Comparison of ENCODE assay signal across 10 cellular contexts in the genomic region with DNA sequence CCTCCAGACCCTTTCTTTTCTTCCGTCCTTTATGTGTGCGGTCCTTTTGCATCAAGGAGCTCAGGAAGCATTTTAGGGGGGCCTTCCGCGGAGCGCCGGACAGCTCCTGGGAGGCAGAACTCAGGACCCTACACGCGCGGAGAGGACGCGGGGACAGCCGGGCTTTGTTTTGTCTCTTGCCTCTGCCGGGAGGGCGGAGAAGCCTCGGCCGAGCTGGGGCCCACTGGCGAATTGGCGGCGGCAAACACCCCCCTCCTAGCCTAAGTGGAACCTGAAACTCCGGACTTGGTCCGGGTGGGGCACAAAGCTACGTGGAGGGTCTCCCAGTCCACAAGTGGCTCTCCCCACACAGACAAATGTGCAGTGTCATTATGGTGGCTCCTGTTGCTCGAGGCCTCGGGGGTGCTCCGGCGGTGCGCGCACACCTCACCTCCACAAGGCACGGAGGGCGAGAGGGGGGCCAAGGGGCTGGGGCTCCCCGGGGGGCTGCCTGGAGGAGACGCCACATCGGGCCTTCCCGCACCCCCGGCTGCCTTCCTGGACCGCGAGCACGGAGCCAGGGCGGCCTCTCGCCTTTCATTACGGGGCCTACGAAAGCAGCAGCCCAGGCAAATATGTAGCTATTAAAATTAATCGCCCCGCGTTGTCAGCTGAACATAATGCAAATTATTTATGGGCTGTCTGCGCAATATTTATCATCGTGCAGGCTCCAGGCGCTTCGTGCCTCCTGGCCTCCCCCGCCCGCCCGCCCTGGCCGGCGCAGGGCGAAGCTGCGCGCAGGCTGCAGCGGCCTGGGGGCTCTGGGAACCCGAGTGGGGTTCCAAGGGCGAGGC.
DNase-seq lines count a peak whose midpoint lies in the region; ATAC-seq and TF ChIP-seq lines count a peak whose summit lies in the region.
"Had no signal": no experiment of that assay in that cellular context is flagged by ENCODE, and none has a peak within 500 bp of the region (broad histone marks: within the 10 kb centered on the region; RNA-seq: fewer than 3 reads in every experiment).

No MANE protein-coding gene starts in this region.

- no peak for TF ChIP-seq CTCF in IMR-90 (conservative IDR thresholded peaks at IDR 0.05; ENCODE audit: low read depth, low read length)
- no peak for TF ChIP-seq CTCF in neural crest cell (conservative IDR thresholded peaks at IDR 0.05)

- in situ Hi-C loops in IMR-90 (cut with MboI; ENCODE audit: low sequenced_read_pairs) = no loop called here

- H3K36me3 Mint-ChIP-seq in CD4-positive, CD25-positive, alpha-beta regulatory T cell = no peaks in the 10 kb centered on the region
- H3K36me3 Mint-ChIP-seq in dendritic cell treated with granulocyte-macrophage colony-stimulating factor and Interleukin-4, amounts not matched to agents 40 ng/mL and 50 ng/mL, for 4 days (ENCODE audit: low read depth) = no peaks in the 10 kb centered on the region
- H3K36me3 Mint-ChIP-seq in neural crest cell (ENCODE audit: low read depth) = peaks cover 2% of the 10 kb centered on the region

- no peak overlapping the region for H3K23ac ChIP-seq in IMR-90 (ENCODE audit: low read depth, low read length)

- H3K9me3 Mint-ChIP-seq in CD4-positive, CD25-positive, alpha-beta regulatory T cell = peaks cover 0 to 3% (median 0%) of the 10 kb centered on the region in 7 donors
- H3K9me3 Mint-ChIP-seq in dendritic cell treated with granulocyte-macrophage colony-stimulating factor and Interleukin-4, amounts not matched to agents 40 ng/mL and 50 ng/mL, for 4 days = no peaks in the 10 kb centered on the region
- H3K9me3 Mint-ChIP-seq in neural crest cell = no peaks in the 10 kb centered on the region

- H3K9me3 ChIP-seq in CD4-positive, CD25-positive, alpha-beta regulatory T cell (ENCODE audit: control insufficient read depth in 2 of 2, low read length in 2 of 2) = no peaks in the 10 kb centered on the region
- no peaks in the 10 kb centered on the region for H3K9me3 ChIP-seq in IMR-90 (ENCODE audit: control insufficient read depth, insufficient read depth, low read length)

- 29% methylated on average over 16 of the region's 60 CpGs; no CpG with 5 or more reads in 1 of the 2 experiments for WGBS in IMR-90 (ENCODE audit: extremely low coverage in 2 of 2, insufficient read length in 1 of 2), 2 experiments

- no peak overlapping the region for H4K91ac ChIP-seq in IMR-90 (ENCODE audit: insufficient read depth, low read depth, low read length)

- H3K4me1 Mint-ChIP-seq in CD4-positive, CD25-positive, alpha-beta regulatory T cell = peaks cover 12 to 57% (median 26%) of the 10 kb centered on the region in 4 donors
- peaks cover 36% of the 10 kb centered on the region for H3K4me1 Mint-ChIP-seq in dendritic cell treated with granulocyte-macrophage colony-stimulating factor and Interleukin-4, amounts not matched to agents 40 ng/mL and 50 ng/mL, for 4 days (ENCODE audit: low read depth)
- peaks cover 67% of the 10 kb centered on the region for H3K4me1 Mint-ChIP-seq in neural crest cell

- no peaks in the 10 kb centered on the region for H3K79me1 ChIP-seq in IMR-90 (ENCODE audit: low read depth in 1 of 2, low read length in 2 of 2)

- no peak overlapping the region for H4K5ac ChIP-seq in IMR-90 (ENCODE audit: low read depth, low read length)

- no peak for DNase-seq in CD4-positive, CD25-positive, alpha-beta regulatory T cell
- DNase-seq in IMR-90 (no peak), neural crest cell (ENCODE audit: low read depth, low spot score) (no peak), SIG-M5 treated with dmso at 0.1 percent for 504 hours (lab: John Stamatoyannopoulos, UW; ENCODE audit: unreplicated experiment) (no peak), NCI-H2171 (lab: John Stamatoyannopoulos, UW) (no peak)
- DNase-seq: stimulated activated CD4-positive, alpha-beta T cell treated with anti-CD3 and anti-CD28 coated beads, Interleukin-12 subunit alpha, Interleukin-12 subunit beta, amount 100 ng/mL, for 4 hours had no signal

- H2BK5ac ChIP-seq in IMR-90 (ENCODE audit: low read depth, low read length, poor library complexity, severe bottlenecking) = no peak overlapping the region

- no peaks in the 10 kb centered on the region for H3K9me1 ChIP-seq in IMR-90 (ENCODE audit: insufficient read depth, low read length)

- peak overlapping the region; percentile 68 for H3K4me3 ChIP-seq in CD4-positive, CD25-positive, alpha-beta regulatory T cell (ENCODE audit: low read depth, low read length)
- H3K4me3 ChIP-seq in IMR-90 (ENCODE audit: insufficient read depth, low read depth, low read length) = no peak overlapping the region

- CTCF ChIA-PET in IMR-90 (lab: Yijun Ruan, JAX) = interaction anchor here (0.6 to 1.1 kb wide), 2 partner anchors 28 to 559 kb away, joined by 3 to 4 read pairs; no protein-coding TSS in a partner anchor

- no peak overlapping the region for H3K4ac ChIP-seq in IMR-90 (ENCODE audit: low read depth, low read length)

- H3K14ac ChIP-seq in IMR-90 (replicated peaks; ENCODE audit: low read depth, low read length) = no peak overlapping the region

- peaks cover 52% of the 10 kb centered on the region for H3K4me1 ChIP-seq in CD4-positive, CD25-positive, alpha-beta regulatory T cell (ENCODE audit: control insufficient read depth, insufficient read depth, low read length, poor library complexity, severe bottlenecking)
- H3K4me1 ChIP-seq in IMR-90 (ENCODE audit: control insufficient read depth, insufficient read depth, low read length) = no peaks in the 10 kb centered on the region; the same call in 1 of the 2 replicates

- peak overlapping the region; percentile 92 to 95 (median 94) for H3K27ac Mint-ChIP-seq in CD4-positive, CD25-positive, alpha-beta regulatory T cell
- peak overlapping the region; percentile 64 for H3K27ac Mint-ChIP-seq in dendritic cell treated with granulocyte-macrophage colony-stimulating factor and Interleukin-4, amounts not matched to agents 40 ng/mL and 50 ng/mL, for 4 days
- H3K27ac Mint-ChIP-seq in neural crest cell (ENCODE audit: unreplicated experiment) = no peak overlapping the region

- H3K18ac ChIP-seq in IMR-90 (ENCODE audit: low read depth, low read length) = no peak overlapping the region

- H2AK9ac ChIP-seq in IMR-90 (replicated peaks; ENCODE audit: low read depth, low read length, poor library complexity) = no peak overlapping the region

- no peak overlapping the region for H3K9ac ChIP-seq in IMR-90 (ENCODE audit: low read depth, low read length)

- peak overlapping the region; percentile 91 for H3K27ac ChIP-seq in CD4-positive, CD25-positive, alpha-beta regulatory T cell (ENCODE audit: insufficient read depth, low read length, poor library complexity, severe bottlenecking)
- no peak overlapping the region for H3K27ac ChIP-seq in IMR-90 (ENCODE audit: insufficient read depth, low read length)
- H3K27ac ChIP-seq: epithelial cell of prostate had no signal

- no peak overlapping the region for H2BK20ac ChIP-seq in IMR-90 (ENCODE audit: low read depth, low read length)

- dilution Hi-C loops in IMR-90 (cut with HindIII; ENCODE audit: low sequenced_read_pairs, unreplicated experiment) = no loop called here

- no peak overlapping the region for H3K56ac ChIP-seq in IMR-90 (ENCODE audit: extremely low read depth, insufficient read depth, low read length)

- H3K36me3 ChIP-seq in CD4-positive, CD25-positive, alpha-beta regulatory T cell (ENCODE audit: control insufficient read depth, insufficient read depth, low read length) = no peaks in the 10 kb centered on the region
- H3K36me3 ChIP-seq in IMR-90 (ENCODE audit: control insufficient read depth, insufficient read depth, low read length) = no peaks in the 10 kb centered on the region

- no peak overlapping the region for H2BK15ac ChIP-seq in IMR-90 (ENCODE audit: low read depth, low read length)

- H3K27me3 Mint-ChIP-seq in CD4-positive, CD25-positive, alpha-beta regulatory T cell = peaks cover 12% of the 10 kb centered on the region
- H3K27me3 Mint-ChIP-seq in dendritic cell treated with granulocyte-macrophage colony-stimulating factor and Interleukin-4, amounts not matched to agents 40 ng/mL and 50 ng/mL, for 4 days = peaks cover 45% of the 10 kb centered on the region
- peaks cover 65% of the 10 kb centered on the region for H3K27me3 Mint-ChIP-seq in neural crest cell (ENCODE audit: low read depth)

- no peak overlapping the region for H3K4me2 ChIP-seq in IMR-90 (ENCODE audit: low read depth, low read length)

- peak overlapping the region; percentile 86 to 97 (median 89) for H3K4me3 Mint-ChIP-seq in CD4-positive, CD25-positive, alpha-beta regulatory T cell
- peak overlapping the region; percentile 74 for H3K4me3 Mint-ChIP-seq in dendritic cell treated with granulocyte-macrophage colony-stimulating factor and Interleukin-4, amounts not matched to agents 40 ng/mL and 50 ng/mL, for 4 days
- H3K4me3 Mint-ChIP-seq in neural crest cell = peak overlapping the region; percentile 83

- no peak overlapping the region for H2BK120ac ChIP-seq in IMR-90 (ENCODE audit: low read depth, low read length)

- H3K27me3 ChIP-seq in CD4-positive, CD25-positive, alpha-beta regulatory T cell (ENCODE audit: control insufficient read depth, insufficient read depth, low read length) = no peaks in the 10 kb centered on the region
- H3K27me3 ChIP-seq in IMR-90 (ENCODE audit: control insufficient read depth, insufficient read depth, low read length) = peaks cover 18% of the 10 kb centered on the region

- ATAC-seq in CD4-positive, CD25-positive, alpha-beta regulatory T cell (ENCODE audit: low read depth in 2 of 2) = no peak
- ATAC-seq in IMR-90 (ENCODE audit: low read depth) (no peak), HG03175 (IDR thresholded peaks at IDR 0.05; ENCODE audit: unreplicated experiment) (no peak), HG03196 (IDR thresholded peaks at IDR 0.05; ENCODE audit: unreplicated experiment) (no peak)

- no peak overlapping the region for H4K8ac ChIP-seq in IMR-90 (ENCODE audit: low read depth in 2 of 2, low read length in 2 of 2)

- no TSS peak for BruUV-seq in IMR-90 (replicated peaks; lab: Mats Ljungman, UMichigan)

- TF ChIP-seq RAD21 in IMR-90 (IDR thresholded peaks at IDR 0.05; ENCODE audit: low read length) = no peak

- no peak for TF ChIP-seq POLR2A in IMR-90 (IDR thresholded peaks at IDR 0.05; ENCODE audit: low read depth, low read length)

- H2AFZ ChIP-seq in IMR-90 (replicated peaks; ENCODE audit: low read length, poor library complexity) = peak overlapping the region; percentile 70

- H4K20me1 ChIP-seq in IMR-90 (ENCODE audit: insufficient read depth, low read length) = no peaks in the 10 kb centered on the region

- H2AK5ac ChIP-seq in IMR-90 (ENCODE audit: low read depth, low read length) = no peak overlapping the region

- POLR2A ChIA-PET in IMR-90 (lab: Charles Lee; ENCODE audit: unreplicated experiment) = no interaction called here

- intact Hi-C loops in IMR-90 (cut with micrococcal nuclease) = loop anchor here (2.0 to 10.0 kb wide), 2 partner anchors 156 to 514 kb away; no protein-coding TSS in a partner anchor
- intact Hi-C loops in dendritic cell treated with granulocyte-macrophage colony-stimulating factor and Interleukin-4, amounts not matched to agents 40 ng/mL and 50 ng/mL, for 4 days (cut with micrococcal nuclease) = no loop called here
